8 cellular contexts compared by ENCODE assay signal in genomic region chr7:112080974-112081373, GRCh38.
A peak's percentile ranks its signal among the peaks of the same experiment; 100 is the strongest.
DNase-seq lines count a peak whose midpoint lies in the region; ATAC-seq and TF ChIP-seq lines count a peak whose summit lies in the region.

No MANE protein-coding gene starts in this region.

- 62 to 68% (median 67%) methylated on average over 8 of the region's 8 CpGs for WGBS in psoas muscle, 3 donors

- H3K27me3 ChIP-seq in HUES48 (ENCODE audit: control insufficient read depth, insufficient read depth, low read length) (no peaks in the 10 kb centered on the region), dorsolateral prefrontal cortex (no peaks in the 10 kb centered on the region), psoas muscle (ENCODE audit: insufficient read depth in 3 of 3, low read length in 2 of 3) (no peaks in the 10 kb centered on the region), WERI-Rb-1 (ENCODE audit: insufficient read depth, low read depth, severe bottlenecking) (no peaks in the 10 kb centered on the region)
- H3K27me3 ChIP-seq in effector memory CD4-positive, alpha-beta T cell (replicated peaks; ENCODE audit: control insufficient read depth, insufficient read depth, low read length, poor library complexity, severe bottlenecking) = no peaks in the 10 kb centered on the region

- H3K36me3 ChIP-seq in HUES48 (ENCODE audit: control insufficient read depth, insufficient read depth, low read length) = no peaks in the 10 kb centered on the region
- no peaks in the 10 kb centered on the region for H3K36me3 ChIP-seq in psoas muscle (ENCODE audit: insufficient read depth in 1 of 2, low read depth in 1 of 2)
- no peaks in the 10 kb centered on the region for H3K36me3 ChIP-seq in effector memory CD4-positive, alpha-beta T cell (ENCODE audit: control insufficient read depth, insufficient read depth, low read length)
- H3K36me3 ChIP-seq in WERI-Rb-1 = no peaks in the 10 kb centered on the region

- peaks cover 10% of the 10 kb centered on the region for H3K4me1 Mint-ChIP-seq in activated T-cell treated with anti-CD3 and anti-CD28 coated beads, Interleukin-2, amount 50 U/mL, for 24 hours (ENCODE audit: low read depth)

- H3K4me3 ChIP-seq in HUES48 (ENCODE audit: low read depth, low read length) = no peak overlapping the region
- H3K4me3 ChIP-seq in dorsolateral prefrontal cortex = no peak overlapping the region
- peak overlapping the region; percentile 13 for H3K4me3 ChIP-seq in psoas muscle
- H3K4me3 ChIP-seq in effector memory CD4-positive, alpha-beta T cell (ENCODE audit: insufficient read depth, low read depth, low read length, poor library complexity, severe bottlenecking) = no peak overlapping the region
- H3K4me3 ChIP-seq in WERI-Rb-1 (ENCODE audit: low read depth, low read length) = no peak overlapping the region

- no peaks in the 10 kb centered on the region for H3K9me3 Mint-ChIP-seq in activated T-cell treated with anti-CD3 and anti-CD28 coated beads, Interleukin-2, amount 50 U/mL, for 24 hours

- ATAC-seq in GM19455 (IDR thresholded peaks at IDR 0.05; ENCODE audit: unreplicated experiment) (peak; percentile 26), psoas muscle (peak; percentile 32 to 63 (median 44))

- no peak overlapping the region for H3K4me3 Mint-ChIP-seq in activated T-cell treated with anti-CD3 and anti-CD28 coated beads, Interleukin-2, amount 50 U/mL, for 24 hours

- intact Hi-C loops in dorsolateral prefrontal cortex (cut with DNase I) (loop anchor here in 1 of 2 donors (10.0 kb wide), 1 partner anchor 124 kb away; the partner anchor contains the start of genes DOCK4 and ZNF277), psoas muscle (cut with DNase I) (loop anchor here in 1 of 2 donors (10.0 kb wide), 1 partner anchor 124 kb away; the partner anchor contains the start of genes DOCK4 and ZNF277)

- H3K27ac ChIP-seq in HUES48 (ENCODE audit: low read depth, low read length) = peak overlapping the region; percentile 7
- H3K27ac ChIP-seq in dorsolateral prefrontal cortex = peak overlapping the region in 55 of 59 donors; percentile 2 to 80 (median 58)
- H3K27ac ChIP-seq in psoas muscle = peak overlapping the region; percentile 44
- no peak overlapping the region for H3K27ac ChIP-seq in effector memory CD4-positive, alpha-beta T cell (ENCODE audit: insufficient read depth, low read length, poor library complexity, severe bottlenecking)
- no peak overlapping the region for H3K27ac ChIP-seq in WERI-Rb-1

- TF ChIP-seq CTCF in dorsolateral prefrontal cortex (IDR thresholded peaks at IDR 0.05 in 54 of 56, conservative IDR thresholded peaks at IDR 0.05 in 2 of 56; ENCODE audit: low read depth in 1 of 56, partially characterized antibody in 56 of 56) = no peak
- TF ChIP-seq CTCF in psoas muscle (IDR thresholded peaks at IDR 0.05) = no peak
- no peak for TF ChIP-seq CTCF in WERI-Rb-1 (IDR thresholded peaks at IDR 0.05; ENCODE audit: low read depth, low read length)

- H3K27ac Mint-ChIP-seq in activated T-cell treated with anti-CD3 and anti-CD28 coated beads, Interleukin-2, amount 50 U/mL, for 24 hours = no peak overlapping the region

- H3K27me3 Mint-ChIP-seq in activated T-cell treated with anti-CD3 and anti-CD28 coated beads, Interleukin-2, amount 50 U/mL, for 24 hours = peaks cover 27% of the 10 kb centered on the region

- no peak overlapping the region for H3K9ac ChIP-seq in HUES48 (ENCODE audit: low read depth, low read length)

- H3K4me1 ChIP-seq in HUES48 (ENCODE audit: control insufficient read depth, insufficient read depth, low read length) (peaks cover 27% of the 10 kb centered on the region), psoas muscle (peaks cover 39% of the 10 kb centered on the region)
- peaks cover 5% of the 10 kb centered on the region for H3K4me1 ChIP-seq in effector memory CD4-positive, alpha-beta T cell (ENCODE audit: control insufficient read depth, insufficient read depth, low read length, poor library complexity, severe bottlenecking)

- H3K36me3 Mint-ChIP-seq in activated T-cell treated with anti-CD3 and anti-CD28 coated beads, Interleukin-2, amount 50 U/mL, for 24 hours (ENCODE audit: low read depth) = no peaks in the 10 kb centered on the region

- DNase-seq in dorsolateral prefrontal cortex (peak in 1 of 10 donors; percentile 16), psoas muscle (no peak), WERI-Rb-1 (no peak)
- DNase-seq in effector memory CD4-positive, alpha-beta T cell = no peak
- DNase-seq in stimulated activated naive CD4-positive, alpha-beta T cell (lab: John Stamatoyannopoulos, UW) = no peak
- no peak for DNase-seq in activated T-cell treated with anti-CD3 and anti-CD28 coated beads, Interleukin-2, amount 50 U/mL, for 24 hours

- H3K9me3 ChIP-seq in HUES48 (ENCODE audit: control insufficient read depth, insufficient read depth, low read length) (no peaks in the 10 kb centered on the region), psoas muscle (no peaks in the 10 kb centered on the region), WERI-Rb-1 (ENCODE audit: severe bottlenecking) (no peaks in the 10 kb centered on the region)
- H3K9me3 ChIP-seq in effector memory CD4-positive, alpha-beta T cell (ENCODE audit: control insufficient read depth, low read length) = no peaks in the 10 kb centered on the region

Comparison
In these comparisons a context has a peak if more than half of its experiments do, and no peak if none do; other contexts are left out.
1. H3K27ac ChIP-seq: peak in HUES48 (single experiment), dorsolateral prefrontal cortex (55 of 59) and psoas muscle (single experiment); none in effector memory CD4-positive, alpha-beta T cell (single experiment) and WERI-Rb-1 (single experiment).